ENCODE assay signal across 8 cellular contexts in genomic region chr5:137888875-137889759, GRCh38. TPM values are rescaled to one million over a fixed set of nuclear protein-coding genes. Genes with fewer than 3 reads are reported as not detected.
DNase-seq lines count a peak whose midpoint lies in the region; ATAC-seq and TF ChIP-seq lines count a peak whose summit lies in the region.

Gene PKD2L2, plus strand, starts transcription at chr5:137889457. Its CDS starts 35 bp downstream, at chr5:137889492.

- H3K36me3 ChIP-seq in NT2/D1 (ENCODE audit: insufficient read depth, insufficient read length, low read length): no peaks in the 10 kb centered on the region

- no peaks in the 10 kb centered on the region for H3K27me3 ChIP-seq in NT2/D1 (ENCODE audit: insufficient read depth, insufficient read length)

- H3K9me3 ChIP-seq in NT2/D1 (ENCODE audit: insufficient read depth, low read length): no peaks in the 10 kb centered on the region

- TF ChIP-seq POLR2A in GM15510 (IDR thresholded peaks at IDR 0.05; ENCODE audit: borderline replicate concordance, extremely low read depth, insufficient read length): peak; percentile 95

- H3K9ac ChIP-seq in NT2/D1 (ENCODE audit: insufficient read length, low read depth): peak within 1 kb of the TSS; percentile 64

- no peaks in the 10 kb centered on the region for H3K9me3 Mint-ChIP-seq in activated T-cell treated with anti-CD3 and anti-CD28 coated beads, Interleukin-2, amount 50 U/mL, for 72 hours
- H3K9me3 Mint-ChIP-seq in natural killer cell treated with Interleukin-12 subunit alpha and Interleukin-12 subunit beta and Interleukin-15 and Interleukin-18, amount 100 ng/mL, for 72 hours: no peaks in the 10 kb centered on the region

- H3K4me3 Mint-ChIP-seq in activated T-cell treated with anti-CD3 and anti-CD28 coated beads, Interleukin-2, amount 50 U/mL, for 72 hours: peak within 1 kb of the TSS; percentile 88 to 93
- peak within 1 kb of the TSS; percentile 95 for H3K4me3 Mint-ChIP-seq in natural killer cell treated with Interleukin-12 subunit alpha and Interleukin-12 subunit beta and Interleukin-15 and Interleukin-18, amount 100 ng/mL, for 72 hours

- peaks cover 35% of the 10 kb centered on the region for H3K4me1 Mint-ChIP-seq in activated T-cell treated with anti-CD3 and anti-CD28 coated beads, Interleukin-2, amount 50 U/mL, for 72 hours (ENCODE audit: low read depth)
- H3K4me1 Mint-ChIP-seq in natural killer cell treated with Interleukin-12 subunit alpha and Interleukin-12 subunit beta and Interleukin-15 and Interleukin-18, amount 100 ng/mL, for 72 hours (ENCODE audit: low read depth in 2 of 2): peaks cover 12 to 16% of the 10 kb centered on the region in 2 donors

- H3K36me3 Mint-ChIP-seq in activated T-cell treated with anti-CD3 and anti-CD28 coated beads, Interleukin-2, amount 50 U/mL, for 72 hours (ENCODE audit: insufficient read depth in 2 of 2): peaks cover 0 to 1% of the 10 kb centered on the region in 2 donors
- H3K36me3 Mint-ChIP-seq in natural killer cell treated with Interleukin-12 subunit alpha and Interleukin-12 subunit beta and Interleukin-15 and Interleukin-18, amount 100 ng/mL, for 72 hours: no peaks in the 10 kb centered on the region

- peak within 1 kb of the TSS; percentile 92 for H3K27ac Mint-ChIP-seq in activated T-cell treated with anti-CD3 and anti-CD28 coated beads, Interleukin-2, amount 50 U/mL, for 72 hours
- H3K27ac Mint-ChIP-seq in natural killer cell treated with Interleukin-12 subunit alpha and Interleukin-12 subunit beta and Interleukin-15 and Interleukin-18, amount 100 ng/mL, for 72 hours: peak within 1 kb of the TSS; percentile 93 to 98

- DNase-seq in NT2/D1 (ENCODE audit: low read depth, low spot score) (peak; percentile 43), fibroblast of peridontal ligament (ENCODE audit: extremely low read depth) (peak; percentile 83), OCI-M2 (lab: John Stamatoyannopoulos, UW; ENCODE audit: unreplicated experiment) (no peak)
- DNase-seq in activated T-cell treated with anti-CD3 and anti-CD28 coated beads, Interleukin-2, amount 50 U/mL, for 72 hours: peak; percentile 89 to 91
- peak; percentile 91 for DNase-seq in natural killer cell treated with Interleukin-12 subunit alpha and Interleukin-12 subunit beta and Interleukin-15 and Interleukin-18, amount 100 ng/mL, for 72 hours (ENCODE audit: low spot score)
- peak; percentile 78 for DNase-seq in stimulated activated naive CD4-positive, alpha-beta T cell treated with Interleukin-2 at 50 U/mL for 16 hours (lab: John Stamatoyannopoulos, UW)

- peak; percentile 89 for ATAC-seq in HG02840 (IDR thresholded peaks at IDR 0.05; ENCODE audit: low FRiP score, unreplicated experiment)
- ATAC-seq in activated T-cell treated with anti-CD3 and anti-CD28 coated beads, Interleukin-2, amount 50 U/mL, for 72 hours (replicated peaks in 1 of 2): peak; percentile 100
- ATAC-seq in natural killer cell treated with Interleukin-12 subunit alpha and Interleukin-12 subunit beta and Interleukin-15 and Interleukin-18, amount 100 ng/mL, for 72 hours: peak; percentile 99 to 100

- H3K4me3 ChIP-seq in NT2/D1 (ENCODE audit: insufficient read length, low read depth): peak within 1 kb of the TSS; percentile 34

- no peaks in the 10 kb centered on the region for H3K4me1 ChIP-seq in NT2/D1 (ENCODE audit: insufficient read depth, insufficient read length)

- no peaks in the 10 kb centered on the region for H3K27me3 Mint-ChIP-seq in activated T-cell treated with anti-CD3 and anti-CD28 coated beads, Interleukin-2, amount 50 U/mL, for 72 hours (ENCODE audit: low read depth)
- H3K27me3 Mint-ChIP-seq in natural killer cell treated with Interleukin-12 subunit alpha and Interleukin-12 subunit beta and Interleukin-15 and Interleukin-18, amount 100 ng/mL, for 72 hours: peaks cover 5 to 6% of the 10 kb centered on the region in 2 donors

RNA-seq across cellular contexts. Expression of gene PKD2L2, which starts in this region (rescaled TPM):
- under 1 TPM in 1 of 2 donors, not detected in 1; 0.74 TPM for total RNA-seq in activated T-cell treated with anti-CD3 and anti-CD28 coated beads, Interleukin-2, amount 50 U/mL, for 72 hours
- not detected for total RNA-seq in natural killer cell treated with Interleukin-12 subunit alpha and Interleukin-12 subunit beta and Interleukin-15 and Interleukin-18, amount 100 ng/mL, for 72 hours

Comparison
In these comparisons a context has a peak if more than half of its experiments do, and no peak if none do; other contexts are left out.
1. Peak in DNase-seq and ATAC-seq in activated T-cell treated with anti-CD3 and anti-CD28 coated beads, Interleukin-2, amount 50 U/mL, for 72 hours; RNA of the gene not detected or under 1 TPM.
2. Peak in DNase-seq and ATAC-seq in natural killer cell treated with Interleukin-12 subunit alpha and Interleukin-12 subunit beta and Interleukin-15 and Interleukin-18, amount 100 ng/mL, for 72 hours; RNA of the gene not detected or under 1 TPM.